Comparison of ENCODE assay signal across 9 cellular contexts in genomic region chr22:24525416-24526037, GRCh38. TPM values are rescaled to one million over a fixed set of nuclear protein-coding genes. Genes with fewer than 3 reads are reported as not detected.
DNase-seq lines count a peak whose midpoint lies in the region; ATAC-seq, FAIRE-seq and TF ChIP-seq lines count a peak whose summit lies in the region.
"Had no signal": no experiment of that assay in that cellular context is flagged by ENCODE, and none has a peak within 500 bp of the region (broad histone marks: within the 10 kb centered on the region; RNA-seq: fewer than 3 reads in every experiment).

No MANE protein-coding gene starts in this region.

- no peak overlapping the region for H3K4me3 ChIP-seq in KMS-11 (IDR thresholded peaks at IDR 0.05; ENCODE audit: insufficient read depth, low read depth, low read length)
- no peak overlapping the region for H3K4me3 ChIP-seq in SJCRH30

- peak overlapping the region; percentile 35; the same call in 1 of the 2 replicates for H2AFZ ChIP-seq in KMS-11 (ENCODE audit: low read depth)

- H4K20me1 ChIP-seq in KMS-11 (ENCODE audit: insufficient read depth): no peaks in the 10 kb centered on the region

- ATAC-seq in GM21423 (IDR thresholded peaks at IDR 0.05; ENCODE audit: unreplicated experiment): peak; percentile 78

- TF ChIP-seq CTCF in KMS-11 (conservative IDR thresholded peaks at IDR 0.05; ENCODE audit: low read depth, low read length): peak; percentile 91

- H3K4me2 ChIP-seq in KMS-11: 0 out of 2 replicates have a peak overlapping the region, but pooled peaks have one; percentile 14

- intact Hi-C loops in posterior cingulate gyrus (cut with DNase I): loop anchor here (2.0 kb wide), 1 partner anchor 201 kb away; no protein-coding TSS in a partner anchor

- H3K79me2 ChIP-seq in KMS-11 (ENCODE audit: insufficient read depth, low read depth): no peaks in the 10 kb centered on the region

- H3K9ac ChIP-seq in KMS-11: no peak overlapping the region

- H3K4me1 ChIP-seq in KMS-11 (ENCODE audit: low read depth, poor library complexity, severe bottlenecking) (peaks cover 18% of the 10 kb centered on the region), SJCRH30 (peaks cover 6% of the 10 kb centered on the region)

- peak; percentile 85 for FAIRE-seq in urothelium cell line (lab: Jason Lieb, UNC)
- FAIRE-seq: TTC549 had no signal

- no peaks in the 10 kb centered on the region for H3K9me3 ChIP-seq in SJCRH30 (replicated peaks)

- H3K36me3 ChIP-seq in KMS-11 (ENCODE audit: insufficient read depth): no peaks in the 10 kb centered on the region
- no peaks in the 10 kb centered on the region for H3K36me3 ChIP-seq in SJCRH30

- H3K27ac ChIP-seq in KMS-11 (no peak overlapping the region), SJCRH30 (no peak overlapping the region)

- H3K27me3 ChIP-seq in KMS-11 (ENCODE audit: insufficient read depth, low read depth) (no peaks in the 10 kb centered on the region), SJCRH30 (no peaks in the 10 kb centered on the region)

- DNase-seq in CMK (ENCODE audit: low read depth) (peak; percentile 70), SJCRH30 (peak; percentile 74 to 84), globus pallidus (ENCODE audit: low spot score) (peak; percentile 72), posterior cingulate gyrus (peak; percentile 22 to 95 (median 68)), urothelium cell line (ENCODE audit: low spot score) (peak; percentile 85)
- peak; percentile 90 for DNase-seq in activated effector memory CD4-positive, alpha-beta T cell treated with anti-CD3 and anti-CD28 coated beads, Interleukin-2, amount 50 U/mL, for 16 hours

RNA-seq across cellular contexts. Expression of gene GUCD1, which starts 29.4 kb away (rescaled TPM):
- 68.4 and 81.0 TPM in 2 replicates for total RNA-seq in SJCRH30 (2014; rRNA removed; shearing (Covaris generic))

RNA-seq across cellular contexts. Expression of gene SNRPD3, which starts 30.3 kb away (rescaled TPM):
- total RNA-seq in SJCRH30 (2014; rRNA removed; shearing (Covaris generic)): 252 and 278 TPM in 2 replicates

RNA-seq across cellular contexts. Expression of gene UPB1, which starts 30.4 kb away (rescaled TPM):
- total RNA-seq in SJCRH30 (2014; rRNA removed; shearing (Covaris generic)): 0.04 TPM in 1 of 2 replicates, not detected in the other
